Comparison of ENCODE assay signal across 9 cellular contexts in genomic region chr3:39255503-39256325, GRCh38. TPM values are rescaled to one million over a fixed set of nuclear protein-coding genes. Genes with fewer than 3 reads are reported as not detected.
DNase-seq lines count a peak whose midpoint lies in the region; ATAC-seq, FAIRE-seq and TF ChIP-seq lines count a peak whose summit lies in the region.
"Had no signal": no experiment of that assay in that cellular context is flagged by ENCODE, and none has a peak within 500 bp of the region (broad histone marks: within the 10 kb centered on the region; RNA-seq: fewer than 3 reads in every experiment).

No MANE protein-coding gene starts in this region.

- no peaks in the 10 kb centered on the region for H3K4me1 ChIP-seq in aorta (ENCODE audit: control insufficient read depth in 1 of 2, insufficient read depth in 2 of 2, low read length in 2 of 2)

- intact Hi-C loops in aorta (cut with DNase I), result no loop called here
- intact Hi-C loops in posterior cingulate gyrus (cut with DNase I), result no loop called here

- no peak overlapping the region for H3K27ac ChIP-seq in aorta (ENCODE audit: low read depth in 1 of 2, low read length in 2 of 2)

- H3K9me3 ChIP-seq in aorta (ENCODE audit: control insufficient read depth, low read length), result no peaks in the 10 kb centered on the region

- no peaks in the 10 kb centered on the region for H3K9me3 Mint-ChIP-seq in activated naive CD4-positive, alpha-beta T cell treated with anti-CD3 and anti-CD28 coated beads, Interleukin-2, amount 50 U/mL, for 72 hours

- TF ChIP-seq POLR2A in H54 (IDR thresholded peaks at IDR 0.05; ENCODE audit: low read depth, low read length), result no peak

- DNase-seq in GM12865 (ENCODE audit: low read depth) (peak; percentile 90), aorta (peak in 1 of 2 donors; percentile 67), NCI-H187 (lab: John Stamatoyannopoulos, UW) (no peak), H54 (ENCODE audit: insufficient read length, low spot score) (no peak), posterior cingulate gyrus (no peak)
- peak in 1 of 2 donors; percentile 60 for DNase-seq in activated naive CD4-positive, alpha-beta T cell treated with anti-CD3 and anti-CD28 coated beads, Interleukin-2, amount 50 U/mL, for 72 hours (ENCODE audit: low spot score in 2 of 2)

- WGBS in aorta, 2 donors, result 79 to 81% methylated on average over 5 of the region's 5 CpGs

- FAIRE-seq in H54 (lab: Jason Lieb, UNC), result no peak

- H3K4me3 ChIP-seq in GM12865 (ENCODE audit: low read depth, low read length) (peak overlapping the region; percentile 16; the same call in 1 of the 2 replicates), aorta (ENCODE audit: low read length in 2 of 2) (no peak overlapping the region)

- H3K27ac Mint-ChIP-seq in activated naive CD4-positive, alpha-beta T cell treated with anti-CD3 and anti-CD28 coated beads, Interleukin-2, amount 50 U/mL, for 72 hours, result peak overlapping the region in 1 of 2 donors; percentile 38

- H3K36me3 ChIP-seq in aorta (ENCODE audit: control insufficient read depth in 1 of 2, insufficient read depth in 2 of 2, low read length in 1 of 2), result no peaks in the 10 kb centered on the region

- H3K27me3 ChIP-seq in aorta (ENCODE audit: control insufficient read depth in 1 of 2, insufficient read depth in 2 of 2, low read length in 1 of 2), result no peaks in the 10 kb centered on the region

- no peaks in the 10 kb centered on the region for H3K36me3 Mint-ChIP-seq in activated naive CD4-positive, alpha-beta T cell treated with anti-CD3 and anti-CD28 coated beads, Interleukin-2, amount 50 U/mL, for 72 hours
- H3K36me3 Mint-ChIP-seq: brain had no signal

- no peak for TF ChIP-seq CTCF in GM12865 (IDR thresholded peaks at IDR 0.05; ENCODE audit: insufficient read depth, low read depth, low read length, missing control alignments)

- peak; percentile 98 for ATAC-seq in GM19455 (IDR thresholded peaks at IDR 0.05; ENCODE audit: unreplicated experiment)
- ATAC-seq in HG03442 (IDR thresholded peaks at IDR 0.05; ENCODE audit: unreplicated experiment), result peak; percentile 99
- peak; percentile 43 to 93 for ATAC-seq in activated naive CD4-positive, alpha-beta T cell treated with anti-CD3 and anti-CD28 coated beads, Interleukin-2, amount 50 U/mL, for 72 hours
- peak; percentile 64 for ATAC-seq in aorta (ENCODE audit: low FRiP score)

RNA-seq across cellular contexts. Expression of gene CX3CR1, which starts 24.1 kb away (rescaled TPM):
- under 1 TPM; 0.23 to 0.25 TPM for total RNA-seq in activated naive CD4-positive, alpha-beta T cell treated with anti-CD3 and anti-CD28 coated beads, Interleukin-2, amount 50 U/mL, for 72 hours
- 1 to 10 TPM in 1 of 2 donors, under 1 TPM in 1; 0.94 to 6.5 TPM for total RNA-seq in aorta
- polyA plus RNA-seq in aorta, result under 1 TPM; 0.18 to 0.50 TPM
